Comparison of ENCODE assay signal across 8 cellular contexts in the genomic region with DNA sequence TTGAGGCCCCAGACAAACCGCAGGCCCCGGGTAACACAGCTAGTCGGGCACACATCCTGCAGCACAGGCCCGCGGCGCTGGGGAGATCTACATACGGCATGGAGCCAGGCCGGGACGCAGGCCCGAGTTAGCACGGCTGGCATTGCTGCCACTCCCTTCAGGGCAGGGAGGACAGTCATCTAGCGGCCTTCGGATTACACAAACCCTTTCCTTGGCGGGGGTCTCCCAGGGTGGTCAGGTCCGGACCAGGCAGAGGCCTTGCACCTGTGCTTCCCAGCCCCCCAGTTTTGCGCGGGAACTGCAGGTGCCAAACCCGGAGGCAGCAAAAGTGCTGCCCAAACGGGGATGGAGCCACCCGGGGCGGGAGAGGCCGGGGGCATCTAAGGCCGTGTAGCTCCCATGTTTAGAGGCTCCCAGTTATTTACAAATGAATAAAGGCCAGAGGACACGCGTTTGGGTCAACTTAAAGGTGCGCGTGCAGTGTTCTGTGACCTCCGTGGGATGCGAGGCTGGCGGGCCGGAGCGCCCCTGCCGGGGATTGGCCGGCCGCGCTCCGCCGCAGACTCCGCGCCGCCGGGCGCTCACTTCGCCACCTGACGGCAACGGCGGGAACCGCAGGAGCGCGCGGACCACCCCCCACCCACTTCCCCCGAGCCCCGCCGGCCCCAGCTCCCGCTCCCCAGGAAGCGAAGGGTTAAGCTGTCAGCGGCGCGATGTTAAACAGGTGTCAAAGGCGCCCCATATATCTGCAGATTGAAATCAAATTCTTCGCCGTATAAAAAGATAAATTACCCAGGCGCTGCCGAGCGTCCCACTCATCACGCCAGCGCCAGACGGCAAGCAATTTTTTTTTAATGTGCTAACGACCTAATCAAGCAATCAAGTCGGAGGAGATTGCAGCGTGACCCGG. TPM values are rescaled to one million over a fixed set of nuclear protein-coding genes. Genes with fewer than 3 reads are reported as not detected.
A peak's percentile ranks its signal among the peaks of the same experiment; 100 is the strongest.
DNase-seq lines count a peak whose midpoint lies in the region; ATAC-seq and TF ChIP-seq lines count a peak whose summit lies in the region.

No MANE protein-coding gene starts in this region.

- H3K27me3 ChIP-seq in left lung = peaks cover 7 to 50% of the 10 kb centered on the region in 2 donors

- H3K4me1 ChIP-seq in left lung = peaks cover 0 to 16% of the 10 kb centered on the region in 2 donors

- intact Hi-C loops in left lung (cut with DNase I) = loop anchor here in 1 of 2 donors (5.0 kb wide), 1 partner anchor 150 kb away; no protein-coding TSS in a partner anchor

- peak; percentile 34 for DNase-seq in NCI-H128 (lab: John Stamatoyannopoulos, UW; ENCODE audit: unreplicated experiment)
- peak; percentile 49 to 54 (median 52) for DNase-seq in activated CD4-positive, CD25-positive, alpha-beta regulatory T cell (lab: John Stamatoyannopoulos, UW)
- DNase-seq in central memory CD8-positive, alpha-beta T cell (ENCODE audit: low spot score in 2 of 2) = peak; percentile 32 to 44
- DNase-seq in left lung = peak; percentile 41 to 89
- peak; percentile 30 for DNase-seq in stimulated activated CD4-positive, alpha-beta T cell treated with anti-CD3 and anti-CD28 coated beads, Interleukin-2, amount 100 ng/mL, for 4 hours (ENCODE audit: low read depth)

- peak; percentile 77 for ATAC-seq in GM21737 (IDR thresholded peaks at IDR 0.05; ENCODE audit: unreplicated experiment)
- peak; percentile 89 for ATAC-seq in central memory CD8-positive, alpha-beta T cell (replicated peaks; ENCODE audit: extremely low read depth, poor library complexity, severe bottlenecking)
- peak; percentile 98 for ATAC-seq in left lung
- no peak for ATAC-seq in HG03135 (IDR thresholded peaks at IDR 0.05; ENCODE audit: unreplicated experiment)

- H3K4me1 Mint-ChIP-seq in central memory CD8-positive, alpha-beta T cell = peaks cover 5% of the 10 kb centered on the region

- peaks cover 2% of the 10 kb centered on the region for H3K36me3 Mint-ChIP-seq in central memory CD8-positive, alpha-beta T cell (ENCODE audit: insufficient read depth)

- no peak overlapping the region for H3K27ac Mint-ChIP-seq in central memory CD8-positive, alpha-beta T cell (ENCODE audit: low read depth)

- peak overlapping the region; percentile 46 to 48 for H3K4me3 ChIP-seq in left lung

- no peaks in the 10 kb centered on the region for H3K36me3 ChIP-seq in left lung

- peak; percentile 99 for TF ChIP-seq CTCF in C4-2B (conservative IDR thresholded peaks at IDR 0.05)
- TF ChIP-seq CTCF in left lung (IDR thresholded peaks at IDR 0.05) = peak; percentile 96 to 99

- peak overlapping the region; percentile 77 for H3K4me3 Mint-ChIP-seq in central memory CD8-positive, alpha-beta T cell

- peaks cover 15% of the 10 kb centered on the region for H3K27me3 Mint-ChIP-seq in central memory CD8-positive, alpha-beta T cell

- no peak overlapping the region for H3K27ac ChIP-seq in C4-2B
- H3K27ac ChIP-seq in left lung = no peak overlapping the region

- no peaks in the 10 kb centered on the region for H3K9me3 ChIP-seq in left lung

- H3K9me3 Mint-ChIP-seq in central memory CD8-positive, alpha-beta T cell = no peaks in the 10 kb centered on the region

RNA-seq across cellular contexts. Expression of gene VSX2, which starts 18.1 kb away (rescaled TPM):
- not detected for total RNA-seq in left lung

RNA-seq across cellular contexts. Expression of gene ABCD4, which starts 45.4 kb away (rescaled TPM):
- total RNA-seq in left lung = 10 to 100 TPM; 37.0 to 41.1 TPM
